In genomic region chr6:53119349-53119748, GRCh38 we compare ENCODE assay signal across 21 cellular contexts. TPM values are rescaled to one million over a fixed set of nuclear protein-coding genes. Genes with fewer than 3 reads are reported as not detected.
DNase-seq lines count a peak whose midpoint lies in the region; ATAC-seq and TF ChIP-seq lines count a peak whose summit lies in the region.
"Had no signal": no experiment of that assay in that cellular context is flagged by ENCODE, and none has a peak within 500 bp of the region (broad histone marks: within the 10 kb centered on the region; RNA-seq: fewer than 3 reads in every experiment).

No MANE protein-coding gene starts in this region.

- no peak overlapping the region for H3K14ac ChIP-seq in trophoblast cell (ENCODE audit: low read length)

- no peak overlapping the region for H2AK5ac ChIP-seq in trophoblast cell (ENCODE audit: low read length)

- H3K79me1 ChIP-seq in trophoblast cell (ENCODE audit: low read length): peaks cover 12% of the 10 kb centered on the region

- H3K4me1 ChIP-seq in colonic mucosa (no peaks in the 10 kb centered on the region), trophoblast cell (ENCODE audit: control insufficient read depth in 1 of 2, insufficient read depth in 2 of 2, low read length in 2 of 2) (peaks cover 3 to 8% of the 10 kb centered on the region in 2 experiments)
- H3K4me1 ChIP-seq: left lung, tibial artery had no signal

- peak overlapping the region; percentile 46 for H3K27ac ChIP-seq in colonic mucosa
- peak overlapping the region; percentile 67 for H3K27ac ChIP-seq in trophoblast cell (ENCODE audit: low read depth, low read length)
- H3K27ac ChIP-seq: left lung, tibial artery had no signal

- H3K9ac ChIP-seq in colonic mucosa (ENCODE audit: low read depth in 2 of 2, low read length in 2 of 2): no peak overlapping the region
- H3K9ac ChIP-seq in trophoblast cell (ENCODE audit: low read length): no peak overlapping the region

- DNase-seq in GM03348 (ENCODE audit: low spot score) (peak; percentile 48), NCI-H69 (lab: John Stamatoyannopoulos, UW) (peak; percentile 75), colonic mucosa (no peak), trophoblast cell (no peak), nucleus accumbens (lab: John Stamatoyannopoulos, UW) (no peak), NCI-H1092 (lab: John Stamatoyannopoulos, UW) (no peak)
- DNase-seq: activated CD8-positive, alpha-beta T cell treated with anti-CD3 and anti-CD28 coated beads for 36 hours; CD4-positive, CD25-positive, alpha-beta regulatory T cell; cortex of kidney; GDM1; hippocampal formation; left lung; NCI-H1417 treated with DMSO at 0.1 percent for 48 hours; right cardiac atrium; Right ventricle myocardium superior; stimulated activated CD4-positive, alpha-beta T cell treated with anti-CD3 and anti-CD28 coated beads, Interleukin-4, amount 100 ng/mL, for 1 hour; tibial artery had no signal

- H3K9me3 ChIP-seq in colonic mucosa (no peaks in the 10 kb centered on the region), trophoblast cell (ENCODE audit: insufficient read depth, low read depth, low read length) (no peaks in the 10 kb centered on the region)
- H3K9me3 ChIP-seq: left lung, tibial artery had no signal

- H3K18ac ChIP-seq in trophoblast cell (ENCODE audit: low read length): no peak overlapping the region

- intact Hi-C loops in colonic mucosa (cut with DNase I): no loop called here

- H3K36me3 ChIP-seq in colonic mucosa (no peaks in the 10 kb centered on the region), trophoblast cell (ENCODE audit: control insufficient read depth in 1 of 2, insufficient read depth in 2 of 2, low read length in 2 of 2) (no peaks in the 10 kb centered on the region)
- H3K36me3 ChIP-seq: left lung, tibial artery had no signal

- H4K91ac ChIP-seq in trophoblast cell (ENCODE audit: low read depth, low read length): peak overlapping the region; percentile 89

- WGBS in trophoblast cell (ENCODE audit: extremely low coverage, insufficient coverage, insufficient read length): no CpG with 5 or more reads among the region's 1 CpG

- H3K4ac ChIP-seq in trophoblast cell (ENCODE audit: low read depth, low read length): no peak overlapping the region

- H3K4me3 ChIP-seq in colonic mucosa: no peak overlapping the region
- H3K4me3 ChIP-seq in trophoblast cell (ENCODE audit: low read depth, low read length): no peak overlapping the region
- H3K4me3 ChIP-seq: left lung, tibial artery had no signal

- H3K23ac ChIP-seq in trophoblast cell (ENCODE audit: low read length): no peak overlapping the region

- no peak overlapping the region for H3K4me2 ChIP-seq in trophoblast cell (ENCODE audit: low read length)

- H2BK12ac ChIP-seq in trophoblast cell (ENCODE audit: low read length): no peak overlapping the region

- H4K8ac ChIP-seq in trophoblast cell (ENCODE audit: low read depth, low read length): no peak overlapping the region

- H4K12ac ChIP-seq in trophoblast cell (ENCODE audit: low read depth, low read length): no peak overlapping the region

- no peak overlapping the region for H2BK5ac ChIP-seq in trophoblast cell (ENCODE audit: low read depth, low read length, poor library complexity)

- H2BK120ac ChIP-seq in trophoblast cell (ENCODE audit: insufficient read depth, low read length, poor library complexity): no peak overlapping the region

- TF ChIP-seq CTCF in colonic mucosa (IDR thresholded peaks at IDR 0.05): no peak

- no peak overlapping the region for H2AFZ ChIP-seq in trophoblast cell (ENCODE audit: insufficient read depth, low read length, poor library complexity)

- H3K79me2 ChIP-seq in trophoblast cell (ENCODE audit: control insufficient read depth, insufficient read depth, low read length, poor library complexity): peaks cover 2% of the 10 kb centered on the region

- no peaks in the 10 kb centered on the region for H3K27me3 ChIP-seq in colonic mucosa
- no peaks in the 10 kb centered on the region for H3K27me3 ChIP-seq in trophoblast cell (ENCODE audit: insufficient read depth, low read length)
- H3K27me3 ChIP-seq: left lung, tibial artery had no signal

- ATAC-seq in HG02884 (IDR thresholded peaks at IDR 0.05; ENCODE audit: unreplicated experiment) (no peak), GM18873 (IDR thresholded peaks at IDR 0.05; ENCODE audit: low FRiP score, unreplicated experiment) (no peak)
- ATAC-seq: activated CD8-positive, alpha-beta T cell treated with anti-CD3 and anti-CD28 coated beads for 36 hours; activated T-helper 17 cell treated with anti-CD3 and anti-CD28 coated beads, Interleukin-2, amount 50 U/mL, for 72 hours; right cardiac atrium had no signal

RNA-seq across cellular contexts. Expression of gene GCM1, which starts 29.3 kb away (rescaled TPM):
- total RNA-seq in colonic mucosa: not detected
- polyA plus RNA-seq in trophoblast cell (2013): 88.6 and 98.7 TPM in 2 replicates
- total RNA-seq: activated CD8-positive, alpha-beta T cell treated with anti-CD3 and anti-CD28 coated beads for 36 hours; esophagus mucosa; right cardiac atrium; Right ventricle myocardium superior had no signal
- polyA plus RNA-seq: right cardiac atrium had no signal

RNA-seq across cellular contexts. Expression of gene FBXO9, which starts 54.1 kb away (rescaled TPM):
- total RNA-seq in colonic mucosa: 10 to 100 TPM; 49.7 to 57.9 TPM
- polyA plus RNA-seq in trophoblast cell (2013): 56.4 and 57.2 TPM in 2 replicates

RNA-seq across cellular contexts. Expression of gene CILK1, which starts 57.7 kb away (rescaled TPM):
- total RNA-seq in colonic mucosa: 10 to 100 TPM; 15.6 to 24.8 TPM
- 17.1 and 17.2 TPM in 2 replicates for polyA plus RNA-seq in trophoblast cell (2013)

Comparison
In these comparisons a context has a peak if more than half of its experiments do, and no peak if none do; other contexts are left out.
1. DNase-seq: peak in GM03348 (single experiment) and NCI-H69 (single experiment); none in colonic mucosa (single experiment), trophoblast cell (0 of 2), nucleus accumbens (0 of 56) and NCI-H1092 (single experiment).